In the genomic region with DNA sequence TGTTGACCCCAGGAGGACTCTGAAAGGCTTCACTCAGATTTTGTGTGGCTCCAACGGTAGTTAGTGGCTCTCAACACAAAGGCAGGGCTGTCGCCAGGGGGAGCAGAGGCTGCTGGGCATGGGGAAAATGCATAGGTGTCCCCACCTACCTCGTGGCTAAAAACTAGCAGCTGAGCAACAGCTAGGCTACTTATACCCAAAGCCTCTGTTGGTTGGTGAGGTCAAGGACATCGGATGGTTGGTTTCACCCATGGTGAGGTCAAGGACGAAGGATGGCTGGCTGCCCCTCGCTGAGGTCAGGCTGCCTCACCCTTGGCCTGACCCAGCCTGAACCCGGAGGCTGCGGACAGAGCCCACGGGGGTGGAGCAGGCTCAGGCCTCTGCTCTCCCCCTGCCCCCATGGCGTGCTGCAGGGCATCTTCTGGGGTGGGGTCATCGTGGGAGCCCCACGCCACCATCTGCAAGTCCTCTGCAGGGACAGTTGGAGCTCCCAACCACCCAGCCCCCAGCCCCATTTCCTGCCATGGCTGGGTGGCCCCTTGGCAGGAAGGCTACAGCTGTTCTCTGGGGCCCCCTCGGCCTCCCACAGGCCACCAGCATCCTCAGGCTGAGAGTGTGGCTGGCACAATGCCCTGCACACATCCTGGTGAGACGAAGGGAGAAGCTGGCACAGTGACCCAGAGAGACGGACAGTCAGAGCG, we compare ENCODE assay signal across 1 cellular context.
TF ChIP-seq lines count a peak whose summit lies in the region.

No MANE protein-coding gene starts in this region.

TF ChIP-seq in SK-N-SH, 30 proteins besides CTCF, POLR2A, EP300 and RAD21 (continued from another document):
- TF ChIP-seq GABPA (IDR thresholded peaks at IDR 0.05; ENCODE audit: low read depth) (no peak), JUND (IDR thresholded peaks at IDR 0.05) (no peak), TAF1 (IDR thresholded peaks at IDR 0.05; ENCODE audit: borderline replicate concordance, low read depth, low read length) (no peak), MXI1 (IDR thresholded peaks at IDR 0.05; ENCODE audit: low read depth, low read length) (no peak), ELF1 (IDR thresholded peaks at IDR 0.05) (no peak), SIN3A (IDR thresholded peaks at IDR 0.05; ENCODE audit: borderline replicate concordance, low read depth, low read length) (no peak), RCOR1 (IDR thresholded peaks at IDR 0.05; ENCODE audit: low read length) (no peak), TEAD4 (IDR thresholded peaks at IDR 0.05; ENCODE audit: borderline replicate concordance, insufficient read depth) (no peak), FOXJ3 (CRISPR knock-in tag; IDR thresholded peaks at IDR 0.05) (no peak)
- TF ChIP-seq, protein P1, sequence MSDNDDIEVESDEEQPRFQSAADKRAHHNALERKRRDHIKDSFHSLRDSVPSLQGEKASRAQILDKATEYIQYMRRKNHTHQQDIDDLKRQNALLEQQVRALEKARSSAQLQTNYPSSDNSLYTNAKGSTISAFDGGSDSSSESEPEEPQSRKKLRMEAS (IDR thresholded peaks at IDR 0.05; ENCODE audit: low read depth), result no peak
